In the genomic region with DNA sequence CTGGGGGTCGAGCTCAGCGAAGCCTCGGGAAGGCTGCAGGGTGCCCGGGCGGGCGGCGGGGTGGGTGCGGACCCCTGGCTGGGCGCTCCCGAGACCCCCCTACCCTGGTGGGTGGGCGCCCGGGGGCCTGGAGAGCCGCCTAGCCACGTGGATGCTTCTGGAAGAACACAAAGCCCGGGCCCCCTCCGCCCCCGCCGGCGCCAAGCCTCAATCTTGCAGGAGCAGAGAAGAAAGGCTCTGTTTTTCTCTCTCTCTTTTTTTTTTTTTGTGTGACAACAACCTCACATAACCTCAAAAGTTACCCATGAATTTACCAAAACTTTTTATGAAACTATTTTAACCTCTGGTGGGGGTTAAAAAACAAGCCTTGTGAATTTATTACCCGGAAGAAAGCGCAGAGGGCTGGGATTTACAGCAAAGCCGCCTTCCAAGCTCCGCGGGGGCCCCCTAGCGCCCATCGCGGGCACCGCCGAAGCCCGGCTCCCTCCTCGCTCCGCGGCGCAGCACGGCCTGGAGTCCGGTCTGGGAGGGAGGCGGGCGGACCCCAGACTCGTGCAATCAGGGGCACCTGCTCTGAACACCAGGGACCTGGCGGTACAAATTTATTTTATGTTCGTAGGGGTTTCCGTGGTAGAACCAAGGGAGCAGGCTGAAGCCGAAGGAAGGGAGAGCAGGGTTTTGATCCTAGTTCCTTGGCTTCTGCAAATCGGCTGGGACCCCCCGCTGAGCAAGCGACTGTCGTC, we compare ENCODE assay signal across 8 cellular contexts. TPM values are rescaled to one million over a fixed set of nuclear protein-coding genes. Genes with fewer than 3 reads are reported as not detected.
DNase-seq lines count a peak whose midpoint lies in the region; ATAC-seq and TF ChIP-seq lines count a peak whose summit lies in the region.

No MANE protein-coding gene starts in this region.

- 2% methylated on average over 43 to 47 of the region's 47 CpGs for WGBS in tibial nerve, 2 donors

- TF ChIP-seq POLR2A in tibial nerve (IDR thresholded peaks at IDR 0.05) = no peak

- no peaks in the 10 kb centered on the region for H3K9me3 ChIP-seq in Loucy (ENCODE audit: insufficient read depth, low read depth, low read length)
- H3K9me3 ChIP-seq in SU-DHL-6 (ENCODE audit: insufficient read depth, low read length) = no peaks in the 10 kb centered on the region
- no peaks in the 10 kb centered on the region for H3K9me3 ChIP-seq in tibial nerve

- H3K27me3 ChIP-seq in Loucy (ENCODE audit: insufficient read depth, low read length, poor library complexity, severe bottlenecking) (peaks cover 8% of the 10 kb centered on the region), SU-DHL-6 (ENCODE audit: low read length) (no peaks in the 10 kb centered on the region), tibial nerve (peaks cover 0 to 32% of the 10 kb centered on the region in 2 donors)

- H3K27me3 Mint-ChIP-seq in activated naive CD8-positive, alpha-beta T cell treated with anti-CD3 and anti-CD28 coated beads, Interleukin-2, amount 50 U/mL, for 24 hours = peaks cover 4% of the 10 kb centered on the region

- H4K20me1 ChIP-seq in Loucy (ENCODE audit: insufficient read depth, low read length, poor library complexity, severe bottlenecking) (no peaks in the 10 kb centered on the region), SU-DHL-6 (ENCODE audit: low read depth, low read length) (no peaks in the 10 kb centered on the region)

- peak; percentile 73 for DNase-seq in Caki2 (ENCODE audit: low read depth)
- DNase-seq in activated naive CD8-positive, alpha-beta T cell treated with anti-CD3 and anti-CD28 coated beads, Interleukin-2, amount 50 U/mL, for 24 hours = peak; percentile 93
- DNase-seq in cardiac septum (ENCODE audit: low spot score) = peak; percentile 91
- peak; percentile 68 for DNase-seq in pons (ENCODE audit: low spot score)
- peak; percentile 56 to 80 for DNase-seq in tibial nerve (ENCODE audit: low spot score in 2 of 2)

- H3K9me3 Mint-ChIP-seq in activated naive CD8-positive, alpha-beta T cell treated with anti-CD3 and anti-CD28 coated beads, Interleukin-2, amount 50 U/mL, for 24 hours = no peaks in the 10 kb centered on the region

- peaks cover 2% of the 10 kb centered on the region for H3K36me3 Mint-ChIP-seq in activated naive CD8-positive, alpha-beta T cell treated with anti-CD3 and anti-CD28 coated beads, Interleukin-2, amount 50 U/mL, for 24 hours (ENCODE audit: low read depth)

- H3K79me2 ChIP-seq in Loucy (ENCODE audit: insufficient read depth, low read length) (no peaks in the 10 kb centered on the region), SU-DHL-6 (ENCODE audit: insufficient read depth, low read length) (no peaks in the 10 kb centered on the region)

- H3K9ac ChIP-seq in Loucy (ENCODE audit: low read depth, low read length, poor library complexity, severe bottlenecking) (peak overlapping the region; percentile 57), SU-DHL-6 (ENCODE audit: low read length) (peak overlapping the region; percentile 43)

- peak overlapping the region; percentile 63 for H3K27ac Mint-ChIP-seq in activated naive CD8-positive, alpha-beta T cell treated with anti-CD3 and anti-CD28 coated beads, Interleukin-2, amount 50 U/mL, for 24 hours

- no peak overlapping the region for H3K27ac ChIP-seq in SU-DHL-6 (ENCODE audit: low read depth, low read length)
- peak overlapping the region in 3 of 4 donors; percentile 66 to 83 (median 73) for H3K27ac ChIP-seq in tibial nerve

- peak overlapping the region; percentile 86 for H3K4me2 ChIP-seq in Loucy (ENCODE audit: low read depth, low read length, poor library complexity, severe bottlenecking)
- H3K4me2 ChIP-seq in SU-DHL-6 (ENCODE audit: low read depth, low read length, poor library complexity, severe bottlenecking) = peak overlapping the region; percentile 56

- peak; percentile 94 for ATAC-seq in GM21529 (IDR thresholded peaks at IDR 0.05; ENCODE audit: unreplicated experiment)
- peak; percentile 86 for ATAC-seq in activated naive CD8-positive, alpha-beta T cell treated with anti-CD3 and anti-CD28 coated beads, Interleukin-2, amount 50 U/mL, for 24 hours

- TF ChIP-seq EP300 in tibial nerve (IDR thresholded peaks at IDR 0.05) = no peak

- peaks cover 35% of the 10 kb centered on the region for H3K4me1 Mint-ChIP-seq in activated naive CD8-positive, alpha-beta T cell treated with anti-CD3 and anti-CD28 coated beads, Interleukin-2, amount 50 U/mL, for 24 hours

- H3K4me1 ChIP-seq in Loucy (ENCODE audit: insufficient read depth, low read length, poor library complexity, severe bottlenecking) = no peaks in the 10 kb centered on the region
- peaks cover 0 to 30% (median 9%) of the 10 kb centered on the region in 4 donors for H3K4me1 ChIP-seq in tibial nerve

- in situ Hi-C loops in Caki2 (cut with HindIII; ENCODE audit: low pct_unique_long_range_greater_than_20kb, low sequenced_read_pairs) = no loop called here

- intact Hi-C loops in cardiac septum (cut with DNase I) = loop anchor here (1.0 to 10.0 kb wide), 3 partner anchors 134 to 988 kb away; no protein-coding TSS in a partner anchor

- H3F3A ChIP-seq in Loucy (ENCODE audit: low read depth) (no peaks in the 10 kb centered on the region), SU-DHL-6 (ENCODE audit: insufficient read depth) (no peaks in the 10 kb centered on the region)

- peak; percentile 92 for TF ChIP-seq CTCF in Loucy (conservative IDR thresholded peaks at IDR 0.05; ENCODE audit: low read length)
- TF ChIP-seq CTCF in SU-DHL-6 (IDR thresholded peaks at IDR 0.05; ENCODE audit: insufficient read depth, low read length, poor library complexity, severe bottlenecking) = peak; percentile 85
- TF ChIP-seq CTCF in tibial nerve (IDR thresholded peaks at IDR 0.05) = peak; percentile 89 to 96 (median 93)

- H3K9me2 ChIP-seq in Loucy (replicated peaks; ENCODE audit: low read depth, low read length) = no peaks in the 10 kb centered on the region
- H3K9me2 ChIP-seq in SU-DHL-6 (replicated peaks; ENCODE audit: insufficient read depth, low read length) = no peaks in the 10 kb centered on the region

- peak overlapping the region; percentile 99 for H2AFZ ChIP-seq in Loucy (ENCODE audit: low read length)
- H2AFZ ChIP-seq in SU-DHL-6 (ENCODE audit: low read depth, low read length, severe bottlenecking) = peak overlapping the region; percentile 90

- H3K4me3 Mint-ChIP-seq in activated naive CD8-positive, alpha-beta T cell treated with anti-CD3 and anti-CD28 coated beads, Interleukin-2, amount 50 U/mL, for 24 hours = peak overlapping the region; percentile 73

- H3K4me3 ChIP-seq in Loucy (ENCODE audit: low read length, poor library complexity, severe bottlenecking) = peak overlapping the region; percentile 75
- peak overlapping the region; percentile 3 for H3K4me3 ChIP-seq in SU-DHL-6 (ENCODE audit: insufficient read depth, low read length, poor library complexity, severe bottlenecking)
- H3K4me3 ChIP-seq in tibial nerve = peak overlapping the region; percentile 17 to 65 (median 46)

- H3K36me3 ChIP-seq in Loucy (ENCODE audit: insufficient read depth, low read length) = no peaks in the 10 kb centered on the region
- H3K36me3 ChIP-seq in SU-DHL-6 (ENCODE audit: low read length) = no peaks in the 10 kb centered on the region
- no peaks in the 10 kb centered on the region for H3K36me3 ChIP-seq in tibial nerve

RNA-seq across cellular contexts. Expression of a gene that starts 58.8 kb away (rescaled TPM):
- total RNA-seq in Caki2 (2014; rRNA removed; shearing (Covaris generic); ENCODE audit: low replicate concordance) = not detected in 2 replicates
- total RNA-seq in cardiac septum = 0.05 TPM
- 1 to 10 TPM in 1 of 4 donors, under 1 TPM in 3; under 0.01 to 1.8 (median 0.87) TPM for total RNA-seq in tibial nerve

Comparison
In these comparisons a context has a peak if more than half of its experiments do, and no peak if none do; other contexts are left out.
1. H3K4me3 ChIP-seq: peak in every context shown above with its lines; median percentile 75 in Loucy; 46 in tibial nerve; 3 in SU-DHL-6.